ENCODE assay signal across 17 cellular contexts in genomic region chr7:87370660-87371180, GRCh38. TPM values are rescaled to one million over a fixed set of nuclear protein-coding genes. Genes with fewer than 3 reads are reported as not detected.
DNase-seq lines count a peak whose midpoint lies in the region; ATAC-seq, FAIRE-seq and TF ChIP-seq lines count a peak whose summit lies in the region.
"Had no signal": no experiment of that assay in that cellular context is flagged by ENCODE, and none has a peak within 500 bp of the region (broad histone marks: within the 10 kb centered on the region; RNA-seq: fewer than 3 reads in every experiment).

No MANE protein-coding gene starts in this region.

- intact Hi-C loops in HepG2 (cut with micrococcal nuclease; ENCODE audit: unreplicated experiment) = no loop called here
- intact Hi-C loops in naive thymus-derived CD4-positive, alpha-beta T cell (cut with micrococcal nuclease) = no loop called here

- TF ChIP-seq EP300 in HepG2 (IDR thresholded peaks at IDR 0.05; ENCODE audit: low read depth in 2 of 2, low read length in 2 of 2) = no peak
- TF ChIP-seq EP300 in HepG2 (CRISPR knock-in tag; IDR thresholded peaks at IDR 0.05; ENCODE audit: borderline replicate concordance) = no peak

- H3K79me2 ChIP-seq in HepG2 (ENCODE audit: insufficient read depth, low read length) = no peaks in the 10 kb centered on the region

- FAIRE-seq in bronchial epithelial cell (lab: Jason Lieb, UNC) (no peak), HepG2 (lab: Jason Lieb, UNC) (no peak), GM12892 (lab: Jason Lieb, UNC) (no peak)

- peaks cover 0 to 17% (median 8%) of the 10 kb centered on the region in 5 donors for H3K36me3 Mint-ChIP-seq in naive thymus-derived CD4-positive, alpha-beta T cell
- H3K36me3 Mint-ChIP-seq in activated naive CD4-positive, alpha-beta T cell treated with anti-CD3 and anti-CD28 coated beads, Interleukin-2, amount 50 U/mL, for 72 hours = peaks cover 0 to 4% of the 10 kb centered on the region in 2 donors

- H3K4me2 ChIP-seq in HepG2 (ENCODE audit: low read depth, low read length) = no peak overlapping the region

- no peaks in the 10 kb centered on the region for H3K9me3 Mint-ChIP-seq in naive thymus-derived CD4-positive, alpha-beta T cell
- H3K9me3 Mint-ChIP-seq in activated naive CD4-positive, alpha-beta T cell treated with anti-CD3 and anti-CD28 coated beads, Interleukin-2, amount 50 U/mL, for 72 hours = no peaks in the 10 kb centered on the region
- H3K9me3 Mint-ChIP-seq: effector memory CD8-positive, alpha-beta T cell had no signal

- WGBS in HepG2 (ENCODE audit: low lambda C conversion rate) = 97% methylated on average over 1 of the region's 1 CpG

- CTCF ChIA-PET in HepG2 (lab: Yijun Ruan, JAX; ENCODE audit: low intra/inter-chr PET ratio, low total read pairs) = no interaction called here
- CTCF ChIA-PET in naive thymus-derived CD4-positive, alpha-beta T cell (lab: Charles Lee) = no interaction called here

- H3K4me1 ChIP-seq in HepG2 (ENCODE audit: insufficient read depth, low read length) = peaks cover 5% of the 10 kb centered on the region; the same call in 1 of the 2 replicates
- H3K4me1 ChIP-seq in naive thymus-derived CD4-positive, alpha-beta T cell (ENCODE audit: control insufficient read depth in 2 of 2, insufficient read depth in 2 of 2, low read length in 2 of 2) = peaks cover 0 to 4% of the 10 kb centered on the region in 2 donors
- H3K4me1 ChIP-seq: SJSA1, tibial artery had no signal

- in situ Hi-C loops in HepG2 (cut with HindIII; ENCODE audit: extremely low pct_ligation_motif_present, low pct_unique_long_range_greater_than_20kb) = no loop called here

- H3K27me3 Mint-ChIP-seq in naive thymus-derived CD4-positive, alpha-beta T cell = no peaks in the 10 kb centered on the region
- H3K27me3 Mint-ChIP-seq: effector memory CD8-positive, alpha-beta T cell had no signal

- no peaks in the 10 kb centered on the region for H4K20me1 ChIP-seq in HepG2 (ENCODE audit: insufficient read depth, low read length)

- TF ChIP-seq CTCF in LNCaP clone FGC (IDR thresholded peaks at IDR 0.05; ENCODE audit: control insufficient read depth, extremely low read depth, insufficient read depth) (no peak), bronchial epithelial cell (IDR thresholded peaks at IDR 0.05; ENCODE audit: insufficient read depth, low read length, severe bottlenecking) (no peak), HepG2 (CRISPR knock-in tag; IDR thresholded peaks at IDR 0.05) (no peak)

- H3K4me3 ChIP-seq in LNCaP clone FGC (ENCODE audit: low read depth, low read length) = no peak overlapping the region
- no peak overlapping the region for H3K4me3 ChIP-seq in bronchial epithelial cell (ENCODE audit: low read depth, low read length)
- H3K4me3 ChIP-seq in HepG2 (replicated peaks in 1 of 3; ENCODE audit: insufficient read depth in 1 of 3, low read depth in 2 of 3, low read length in 3 of 3) = no peak overlapping the region
- no peak overlapping the region for H3K4me3 ChIP-seq in naive thymus-derived CD4-positive, alpha-beta T cell (ENCODE audit: low read length)
- H3K4me3 ChIP-seq: SJSA1, tibial artery had no signal

- no peak overlapping the region for H3K9ac ChIP-seq in HepG2 (ENCODE audit: insufficient read depth, low read depth, low read length)

- ATAC-seq in HepG2 = no peak
- no peak for ATAC-seq in naive thymus-derived CD4-positive, alpha-beta T cell
- ATAC-seq in activated naive CD4-positive, alpha-beta T cell treated with anti-CD3 and anti-CD28 coated beads, Interleukin-2, amount 50 U/mL, for 72 hours = no peak
- ATAC-seq: effector memory CD8-positive, alpha-beta T cell had no signal

- no peak for TF ChIP-seq RAD21 in HepG2 (CRISPR knock-in tag; IDR thresholded peaks at IDR 0.05)

- H3K27me3 ChIP-seq in bronchial epithelial cell (ENCODE audit: control insufficient read depth, insufficient read depth, low read length) = no peaks in the 10 kb centered on the region
- H3K27me3 ChIP-seq in HepG2 (ENCODE audit: control insufficient read depth in 1 of 2, insufficient read depth in 2 of 2, low read length in 2 of 2) = no peaks in the 10 kb centered on the region
- no peaks in the 10 kb centered on the region for H3K27me3 ChIP-seq in naive thymus-derived CD4-positive, alpha-beta T cell (ENCODE audit: control insufficient read depth in 2 of 2, insufficient read depth in 2 of 2, low read length in 2 of 2)
- H3K27me3 ChIP-seq: SJSA1, tibial artery had no signal

- DNase-seq in EH (ENCODE audit: low read depth) (peak; percentile 53), LNCaP clone FGC (ENCODE audit: low read depth) (peak; percentile 32), bronchial epithelial cell (ENCODE audit: low read depth) (peak; percentile 48), HepG2 (ENCODE audit: low spot score) (peak; percentile 8), GM12892 (ENCODE audit: insufficient read length) (no peak), DMS114 treated with DMSO at 0.1 percent for 48 hours (lab: John Stamatoyannopoulos, UW; ENCODE audit: unreplicated experiment) (no peak)
- DNase-seq in naive thymus-derived CD4-positive, alpha-beta T cell = no peak
- DNase-seq in activated naive CD4-positive, alpha-beta T cell treated with anti-CD3 and anti-CD28 coated beads, Interleukin-2, amount 50 U/mL, for 72 hours (ENCODE audit: low spot score in 2 of 2) = no peak
- DNase-seq: activated CD4-positive, CD25-positive, alpha-beta regulatory T cell; activated T-cell treated with anti-CD3 and anti-CD28 coated beads for 4 hours; amygdala; effector memory CD8-positive, alpha-beta T cell; NCI-H1417 treated with DMSO at 0.1 percent for 48 hours; NK-92 treated with Interleukin-12 subunit alpha and Interleukin-12 subunit beta, amount 100 ng/mL, for 24 hours; occipital lobe; tibial artery had no signal

- H3K27ac Mint-ChIP-seq in naive thymus-derived CD4-positive, alpha-beta T cell = no peak overlapping the region
- H3K27ac Mint-ChIP-seq in activated naive CD4-positive, alpha-beta T cell treated with anti-CD3 and anti-CD28 coated beads, Interleukin-2, amount 50 U/mL, for 72 hours = no peak overlapping the region

- no peak overlapping the region for H3K27ac ChIP-seq in HepG2 (ENCODE audit: extremely low read length, insufficient read depth, low read length)
- H3K27ac ChIP-seq in naive thymus-derived CD4-positive, alpha-beta T cell (ENCODE audit: low read depth, low read length) = no peak overlapping the region
- H3K27ac ChIP-seq: SJSA1, tibial artery had no signal

- TF ChIP-seq POLR2A in HepG2 (IDR thresholded peaks at IDR 0.05; ENCODE audit: insufficient read depth in 1 of 2, low read depth in 2 of 2, low read length in 2 of 2) (no peak), GM12892 (IDR thresholded peaks at IDR 0.05; ENCODE audit: low read depth, low read length) (no peak)

- H2AFZ ChIP-seq in HepG2 (ENCODE audit: low read length) = no peak overlapping the region

- H3K9me3 ChIP-seq in HepG2 (ENCODE audit: low read length) = no peaks in the 10 kb centered on the region
- no peaks in the 10 kb centered on the region for H3K9me3 ChIP-seq in naive thymus-derived CD4-positive, alpha-beta T cell (ENCODE audit: control insufficient read depth in 2 of 3, low read length in 3 of 3)
- H3K9me3 ChIP-seq: SJSA1, tibial artery had no signal

- POLR2A ChIA-PET in HepG2 (lab: Yijun Ruan, JAX) = no interaction called here
- POLR2A ChIA-PET in naive thymus-derived CD4-positive, alpha-beta T cell (lab: Charles Lee) = no interaction called here

- no TSS peak for BruUV-seq in HepG2 (replicated peaks; lab: Mats Ljungman, UMichigan)

- H3K36me3 ChIP-seq in bronchial epithelial cell (ENCODE audit: control insufficient read depth, insufficient read depth, low read length) = peaks cover 2% of the 10 kb centered on the region
- H3K36me3 ChIP-seq in HepG2 (replicated peaks in 1 of 2; ENCODE audit: control insufficient read depth in 1 of 2, insufficient read depth in 2 of 2, low read length in 2 of 2) = peaks cover 2 to 3% of the 10 kb centered on the region in 2 experiments; a peak in 3 of 5 replicates
- H3K36me3 ChIP-seq in naive thymus-derived CD4-positive, alpha-beta T cell (ENCODE audit: control insufficient read depth in 2 of 3, insufficient read depth in 3 of 3, low read length in 3 of 3) = no peaks in the 10 kb centered on the region

- peaks cover 0 to 12% (median 0%) of the 10 kb centered on the region in 7 donors for H3K4me1 Mint-ChIP-seq in naive thymus-derived CD4-positive, alpha-beta T cell

- H3K4me3 Mint-ChIP-seq in naive thymus-derived CD4-positive, alpha-beta T cell = peak overlapping the region in 1 of 10 donors; percentile 9
- H3K4me3 Mint-ChIP-seq: effector memory CD8-positive, alpha-beta T cell had no signal

TF ChIP-seq in HepG2, 621 proteins besides CTCF, POLR2A, EP300 and RAD21 (continues in another document):
- TF ChIP-seq MAFF (IDR thresholded peaks at IDR 0.05; ENCODE audit: low read depth, low read length) = peak; percentile 96

RNA-seq across cellular contexts. Expression of gene CROT, which starts 25.3 kb away (rescaled TPM):
- total RNA-seq in bronchial epithelial cell = 12.9 and 16.1 TPM in 2 replicates
- total RNA-seq in HepG2 (2016; rRNA removed; fragmentation: Illumina TruSeq; extraction: Trizol) = 11.9 and 13.7 TPM in 2 replicates
- 3.6 TPM in 2 replicates for total RNA-seq in HepG2 (2016; cell fraction: cytosol; rRNA removed; fragmentation: Illumina TruSeq; extraction: Trizol; ENCODE audit: low read depth)
- 13.1 and 15.2 TPM in 2 replicates for total RNA-seq in HepG2 (2016; cell fraction: insoluble cytoplasmic fraction; rRNA removed; fragmentation: Illumina TruSeq; extraction: Trizol)
- 3.4 and 3.9 TPM in 2 replicates for total RNA-seq in HepG2 (2016; cell fraction: membrane; rRNA removed; fragmentation: Illumina TruSeq; extraction: Trizol)
- total RNA-seq in HepG2 (2016; cell fraction: nucleus; rRNA removed; fragmentation: Illumina TruSeq; extraction: Trizol) = 30.2 and 37.3 TPM in 2 replicates
- polyA plus RNA-seq in HepG2 (2011; rRNA removed) = 4.9 and 5.0 TPM in 2 replicates
- 1.3 and 2.5 TPM in 2 replicates for polyA plus RNA-seq in HepG2 (2011; cell fraction: cytosol; rRNA removed)
- polyA plus RNA-seq in HepG2 (2011; cell fraction: nucleus; rRNA removed) = 6.4 and 9.5 TPM in 2 replicates
- 8.0 and 8.7 TPM in 2 replicates for polyA plus RNA-seq in HepG2 (2012)
- polyA plus RNA-seq in HepG2 (2016; cell fraction: cytosol; fragmentation: Illumina TruSeq; extraction: Trizol; ENCODE audit: low read depth) = 0.86 and 1.3 TPM in 2 replicates
- polyA plus RNA-seq in HepG2 (2016; cell fraction: insoluble cytoplasmic fraction; fragmentation: Illumina TruSeq; extraction: Trizol; ENCODE audit: low read depth) = 9.4 and 10.2 TPM in 2 replicates
- polyA plus RNA-seq in HepG2 (2016; cell fraction: membrane; fragmentation: Illumina TruSeq; extraction: Trizol; ENCODE audit: low read depth) = 1.5 and 2.3 TPM in 2 replicates
- polyA plus RNA-seq in HepG2 (2016; cell fraction: nucleus; fragmentation: Illumina TruSeq; extraction: Trizol; ENCODE audit: insufficient read depth, low read depth) = 37.0 and 41.3 TPM in 2 replicates
- polyA minus RNA-seq in HepG2 (2011; rRNA and poly(A)+ RNA removed; ENCODE audit: low replicate concordance) = 0.89 and 2.0 TPM in 2 replicates
- 1.2 and 1.9 TPM in 2 replicates for polyA minus RNA-seq in HepG2 (2011; cell fraction: cytosol; rRNA and poly(A)+ RNA removed)
- polyA minus RNA-seq in HepG2 (2011; cell fraction: nucleus; rRNA and poly(A)+ RNA removed) = 43.9 and 44.2 TPM in 2 replicates
- polyA plus RNA-seq in GM12892 (2012; ENCODE audit: missing spikeins) = 11.6 TPM
- 10 to 100 TPM in 3 of 5 experiments, 1 to 10 TPM in 2; 7.7 to 15.2 (median 11.3) TPM for total RNA-seq in naive thymus-derived CD4-positive, alpha-beta T cell
- polyA plus RNA-seq in naive thymus-derived CD4-positive, alpha-beta T cell = 1 to 10 TPM; 5.6 to 5.7 TPM
- total RNA-seq in activated naive CD4-positive, alpha-beta T cell treated with anti-CD3 and anti-CD28 coated beads, Interleukin-2, amount 50 U/mL, for 72 hours = 1 to 10 TPM; 7.5 to 9.5 TPM

Comparison
In these comparisons a context has a peak if more than half of its experiments do, and no peak if none do; other contexts are left out.
1. DNase-seq: peak in EH (single experiment), LNCaP clone FGC (single experiment), bronchial epithelial cell (single experiment) and HepG2 (single experiment); none in GM12892 (single experiment), naive thymus-derived CD4-positive, alpha-beta T cell (0 of 9), DMS114 treated with DMSO at 0.1 percent for 48 hours (single experiment) and activated naive CD4-positive, alpha-beta T cell treated with anti-CD3 and anti-CD28 coated beads, Interleukin-2, amount 50 U/mL, for 72 hours (0 of 2).